Comparison of ENCODE assay signal across 20 cellular contexts in the genomic region with DNA sequence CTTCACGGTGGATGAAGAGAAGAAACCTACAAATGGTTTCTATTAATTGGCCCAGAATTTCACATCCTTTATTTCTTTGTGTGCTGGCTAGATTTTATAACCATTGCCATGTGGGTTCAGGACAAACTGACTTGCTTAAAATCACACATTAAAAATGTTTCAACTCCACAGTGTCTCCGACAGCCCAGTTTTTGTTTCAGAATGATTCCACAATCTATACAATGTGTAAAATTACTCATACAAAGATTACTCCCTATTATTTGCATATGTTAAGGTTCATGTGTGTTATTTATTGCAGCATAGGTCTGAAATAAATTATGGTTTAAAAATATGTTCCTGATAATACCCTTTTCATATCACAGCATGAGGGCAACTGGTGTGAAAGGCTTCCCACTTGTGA.
DNase-seq lines count a peak whose midpoint lies in the region; ATAC-seq and TF ChIP-seq lines count a peak whose summit lies in the region.
"Had no signal": no experiment of that assay in that cellular context is flagged by ENCODE, and none has a peak within 500 bp of the region (broad histone marks: within the 10 kb centered on the region; RNA-seq: fewer than 3 reads in every experiment).

No MANE protein-coding gene starts in this region.

- ATAC-seq in GM19035 (IDR thresholded peaks at IDR 0.05; ENCODE audit: unreplicated experiment) (peak; percentile 62), GM21737 (IDR thresholded peaks at IDR 0.05; ENCODE audit: unreplicated experiment) (peak; percentile 65), HG03066 (IDR thresholded peaks at IDR 0.05; ENCODE audit: low read depth, unreplicated experiment) (peak; percentile 64)
- ATAC-seq: CD8-positive, alpha-beta T cell; lower lobe of right lung; Panc1 had no signal

- peak overlapping the region; percentile 77 for H3K27ac ChIP-seq in VCaP
- H3K27ac ChIP-seq: epithelial cell of prostate, lower lobe of right lung, neutrophil, skin epidermis had no signal

- no peak for DNase-seq in NCI-H524 (lab: John Stamatoyannopoulos, UW)
- DNase-seq in pons (ENCODE audit: low spot score): no peak
- no peak for DNase-seq in stimulated activated naive CD4-positive, alpha-beta T cell treated with Interleukin-2 at 50 U/mL for 16 hours (lab: John Stamatoyannopoulos, UW)
- no peak for DNase-seq in activated gamma-delta T cell (lab: John Stamatoyannopoulos, UW)
- DNase-seq: activated CD4-positive, alpha-beta T cell treated with anti-CD3 and anti-CD28 coated beads, Interleukin-2, amount 50 U/mL, for 4 hours; activated gamma-delta T cell treated with Interleukin-2 at 50 U/mL for 16 hours; CD8-positive, alpha-beta T cell; GDM1; hippocampal formation; lower lobe of right lung; NCI-H510A; T-helper 1 cell had no signal

- no peak for TF ChIP-seq CTCF in VCaP (conservative IDR thresholded peaks at IDR 0.05)
